2 cellular contexts compared by ENCODE assay signal in genomic region chr7:1881946-1882345, GRCh38.
TF ChIP-seq lines count a peak whose summit lies in the region.

No MANE protein-coding gene starts in this region.

TF ChIP-seq in IMR-90, 13 proteins besides CTCF, POLR2A, EP300 and RAD21 (continued from another document):
- TF ChIP-seq, protein P1, sequence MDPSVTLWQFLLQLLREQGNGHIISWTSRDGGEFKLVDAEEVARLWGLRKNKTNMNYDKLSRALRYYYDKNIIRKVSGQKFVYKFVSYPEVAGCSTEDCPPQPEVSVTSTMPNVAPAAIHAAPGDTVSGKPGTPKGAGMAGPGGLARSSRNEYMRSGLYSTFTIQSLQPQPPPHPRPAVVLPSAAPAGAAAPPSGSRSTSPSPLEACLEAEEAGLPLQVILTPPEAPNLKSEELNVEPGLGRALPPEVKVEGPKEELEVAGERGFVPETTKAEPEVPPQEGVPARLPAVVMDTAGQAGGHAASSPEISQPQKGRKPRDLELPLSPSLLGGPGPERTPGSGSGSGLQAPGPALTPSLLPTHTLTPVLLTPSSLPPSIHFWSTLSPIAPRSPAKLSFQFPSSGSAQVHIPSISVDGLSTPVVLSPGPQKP (IDR thresholded peaks at IDR 0.05; ENCODE audit: borderline replicate concordance, low read depth, low read length), result no peak
- TF ChIP-seq CHD1 (IDR thresholded peaks at IDR 0.05; ENCODE audit: low read depth, low read length), result no peak
- no peak for TF ChIP-seq RCOR1 (IDR thresholded peaks at IDR 0.05; ENCODE audit: insufficient replicate concordance, low read length)
- no peak for TF ChIP-seq RFX5 (IDR thresholded peaks at IDR 0.05; ENCODE audit: low read depth, low read length)
- no peak for TF ChIP-seq SMC3 (IDR thresholded peaks at IDR 0.05; ENCODE audit: low read depth, low read length)
- no peak for TF ChIP-seq FOS (IDR thresholded peaks at IDR 0.05; ENCODE audit: low read depth, low read length)
- no peak for TF ChIP-seq BHLHE40 (IDR thresholded peaks at IDR 0.05; ENCODE audit: low read depth, low read length)
- no peak for TF ChIP-seq MAFK (IDR thresholded peaks at IDR 0.05; ENCODE audit: low read depth, low read length)
- TF ChIP-seq, protein P2, sequence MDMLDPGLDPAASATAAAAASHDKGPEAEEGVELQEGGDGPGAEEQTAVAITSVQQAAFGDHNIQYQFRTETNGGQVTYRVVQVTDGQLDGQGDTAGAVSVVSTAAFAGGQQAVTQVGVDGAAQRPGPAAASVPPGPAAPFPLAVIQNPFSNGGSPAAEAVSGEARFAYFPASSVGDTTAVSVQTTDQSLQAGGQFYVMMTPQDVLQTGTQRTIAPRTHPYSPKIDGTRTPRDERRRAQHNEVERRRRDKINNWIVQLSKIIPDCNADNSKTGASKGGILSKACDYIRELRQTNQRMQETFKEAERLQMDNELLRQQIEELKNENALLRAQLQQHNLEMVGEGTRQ (IDR thresholded peaks at IDR 0.05; ENCODE audit: low read depth, low read length), result no peak
- TF ChIP-seq MAZ (IDR thresholded peaks at IDR 0.05; ENCODE audit: borderline replicate concordance, low read depth, low read length), result no peak
- no peak for TF ChIP-seq NFE2L2 (IDR thresholded peaks at IDR 0.05; ENCODE audit: low read depth, low read length)
- TF ChIP-seq MXI1 (IDR thresholded peaks at IDR 0.05; ENCODE audit: borderline replicate concordance, low read depth, low read length), result no peak

TF ChIP-seq in WTC11, 78 proteins besides CTCF, POLR2A, EP300 and RAD21 (continued from another document):
- TF ChIP-seq, protein P3, sequence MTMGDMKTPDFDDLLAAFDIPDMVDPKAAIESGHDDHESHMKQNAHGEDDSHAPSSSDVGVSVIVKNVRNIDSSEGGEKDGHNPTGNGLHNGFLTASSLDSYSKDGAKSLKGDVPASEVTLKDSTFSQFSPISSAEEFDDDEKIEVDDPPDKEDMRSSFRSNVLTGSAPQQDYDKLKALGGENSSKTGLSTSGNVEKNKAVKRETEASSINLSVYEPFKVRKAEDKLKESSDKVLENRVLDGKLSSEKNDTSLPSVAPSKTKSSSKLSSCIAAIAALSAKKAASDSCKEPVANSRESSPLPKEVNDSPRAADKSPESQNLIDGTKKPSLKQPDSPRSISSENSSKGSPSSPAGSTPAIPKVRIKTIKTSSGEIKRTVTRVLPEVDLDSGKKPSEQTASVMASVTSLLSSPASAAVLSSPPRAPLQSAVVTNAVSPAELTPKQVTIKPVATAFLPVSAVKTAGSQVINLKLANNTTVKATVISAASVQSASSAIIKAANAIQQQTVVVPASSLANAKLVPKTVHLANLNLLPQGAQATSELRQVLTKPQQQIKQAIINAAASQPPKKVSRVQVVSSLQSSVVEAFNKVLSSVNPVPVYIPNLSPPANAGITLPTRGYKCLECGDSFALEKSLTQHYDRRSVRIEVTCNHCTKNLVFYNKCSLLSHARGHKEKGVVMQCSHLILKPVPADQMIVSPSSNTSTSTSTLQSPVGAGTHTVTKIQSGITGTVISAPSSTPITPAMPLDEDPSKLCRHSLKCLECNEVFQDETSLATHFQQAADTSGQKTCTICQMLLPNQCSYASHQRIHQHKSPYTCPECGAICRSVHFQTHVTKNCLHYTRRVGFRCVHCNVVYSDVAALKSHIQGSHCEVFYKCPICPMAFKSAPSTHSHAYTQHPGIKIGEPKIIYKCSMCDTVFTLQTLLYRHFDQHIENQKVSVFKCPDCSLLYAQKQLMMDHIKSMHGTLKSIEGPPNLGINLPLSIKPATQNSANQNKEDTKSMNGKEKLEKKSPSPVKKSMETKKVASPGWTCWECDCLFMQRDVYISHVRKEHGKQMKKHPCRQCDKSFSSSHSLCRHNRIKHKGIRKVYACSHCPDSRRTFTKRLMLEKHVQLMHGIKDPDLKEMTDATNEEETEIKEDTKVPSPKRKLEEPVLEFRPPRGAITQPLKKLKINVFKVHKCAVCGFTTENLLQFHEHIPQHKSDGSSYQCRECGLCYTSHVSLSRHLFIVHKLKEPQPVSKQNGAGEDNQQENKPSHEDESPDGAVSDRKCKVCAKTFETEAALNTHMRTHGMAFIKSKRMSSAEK (CRISPR knock-in tag; IDR thresholded peaks at IDR 0.05; ENCODE audit: borderline replicate concordance), result no peak
- TF ChIP-seq, protein P2 (CRISPR knock-in tag; IDR thresholded peaks at IDR 0.05), result no peak
- TF ChIP-seq FOXP1 (CRISPR knock-in tag; IDR thresholded peaks at IDR 0.05; ENCODE audit: borderline replicate concordance), result no peak
- TF ChIP-seq, protein P4, sequence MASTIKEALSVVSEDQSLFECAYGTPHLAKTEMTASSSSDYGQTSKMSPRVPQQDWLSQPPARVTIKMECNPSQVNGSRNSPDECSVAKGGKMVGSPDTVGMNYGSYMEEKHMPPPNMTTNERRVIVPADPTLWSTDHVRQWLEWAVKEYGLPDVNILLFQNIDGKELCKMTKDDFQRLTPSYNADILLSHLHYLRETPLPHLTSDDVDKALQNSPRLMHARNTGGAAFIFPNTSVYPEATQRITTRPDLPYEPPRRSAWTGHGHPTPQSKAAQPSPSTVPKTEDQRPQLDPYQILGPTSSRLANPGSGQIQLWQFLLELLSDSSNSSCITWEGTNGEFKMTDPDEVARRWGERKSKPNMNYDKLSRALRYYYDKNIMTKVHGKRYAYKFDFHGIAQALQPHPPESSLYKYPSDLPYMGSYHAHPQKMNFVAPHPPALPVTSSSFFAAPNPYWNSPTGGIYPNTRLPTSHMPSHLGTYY (CRISPR knock-in tag; IDR thresholded peaks at IDR 0.05), result no peak
- no peak for TF ChIP-seq GRHL2 (CRISPR knock-in tag; IDR thresholded peaks at IDR 0.05; ENCODE audit: insufficient replicate concordance, severe bottlenecking)
- TF ChIP-seq AR (CRISPR knock-in tag; IDR thresholded peaks at IDR 0.05), result no peak
- no peak for TF ChIP-seq IRF1 (CRISPR knock-in tag; IDR thresholded peaks at IDR 0.05)
- TF ChIP-seq FOXP4 (CRISPR knock-in tag; IDR thresholded peaks at IDR 0.05), result no peak
- no peak for TF ChIP-seq PRRX2 (CRISPR knock-in tag; IDR thresholded peaks at IDR 0.05)
TF ChIP-seq in WTC11: peak in this region for 0.
